1 cellular context compared by ENCODE assay signal in the genomic region with DNA sequence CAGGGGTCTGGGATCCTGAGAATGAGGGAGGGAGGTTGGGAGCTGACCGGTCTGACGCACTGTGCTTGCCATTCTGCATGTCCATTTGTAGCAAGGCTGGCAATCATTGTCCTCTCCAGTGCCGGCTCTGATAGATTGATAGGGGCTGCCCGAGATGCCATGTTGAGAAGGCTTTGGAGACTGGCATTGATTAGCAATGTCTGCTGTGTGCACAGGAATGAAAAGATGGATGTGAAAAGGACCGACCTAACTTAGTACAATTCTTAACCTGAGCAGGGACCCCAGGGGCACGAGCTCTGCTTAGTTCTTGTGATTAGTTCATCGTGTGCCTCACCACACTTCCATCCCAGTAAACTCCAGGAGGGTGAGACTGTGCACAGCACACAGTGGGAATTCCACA.
TF ChIP-seq lines count a peak whose summit lies in the region.

No MANE protein-coding gene starts in this region.

TF ChIP-seq in GM12878, 131 proteins besides CTCF, POLR2A, EP300 and RAD21 (continued from another document):
- TF ChIP-seq, protein P1, sequence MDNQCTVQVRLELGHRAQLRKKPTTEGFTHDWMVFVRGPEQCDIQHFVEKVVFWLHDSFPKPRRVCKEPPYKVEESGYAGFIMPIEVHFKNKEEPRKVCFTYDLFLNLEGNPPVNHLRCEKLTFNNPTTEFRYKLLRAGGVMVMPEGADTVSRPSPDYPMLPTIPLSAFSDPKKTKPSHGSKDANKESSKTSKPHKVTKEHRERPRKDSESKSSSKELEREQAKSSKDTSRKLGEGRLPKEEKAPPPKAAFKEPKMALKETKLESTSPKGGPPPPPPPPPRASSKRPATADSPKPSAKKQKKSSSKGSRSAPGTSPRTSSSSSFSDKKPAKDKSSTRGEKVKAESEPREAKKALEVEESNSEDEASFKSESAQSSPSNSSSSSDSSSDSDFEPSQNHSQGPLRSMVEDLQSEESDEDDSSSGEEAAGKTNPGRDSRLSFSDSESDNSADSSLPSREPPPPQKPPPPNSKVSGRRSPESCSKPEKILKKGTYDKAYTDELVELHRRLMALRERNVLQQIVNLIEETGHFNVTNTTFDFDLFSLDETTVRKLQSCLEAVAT (IDR thresholded peaks at IDR 0.05): 0 out of 2 replicates have a peak, but pooled peaks have one; percentile 29
- TF ChIP-seq LARP7 (IDR thresholded peaks at IDR 0.05) (no peak), ASH2L (IDR thresholded peaks at IDR 0.05; ENCODE audit: borderline replicate concordance, low read depth) (no peak), BACH1 (IDR thresholded peaks at IDR 0.05; ENCODE audit: borderline replicate concordance) (no peak)
